ENCODE assay signal across 1 cellular context in the genomic region with DNA sequence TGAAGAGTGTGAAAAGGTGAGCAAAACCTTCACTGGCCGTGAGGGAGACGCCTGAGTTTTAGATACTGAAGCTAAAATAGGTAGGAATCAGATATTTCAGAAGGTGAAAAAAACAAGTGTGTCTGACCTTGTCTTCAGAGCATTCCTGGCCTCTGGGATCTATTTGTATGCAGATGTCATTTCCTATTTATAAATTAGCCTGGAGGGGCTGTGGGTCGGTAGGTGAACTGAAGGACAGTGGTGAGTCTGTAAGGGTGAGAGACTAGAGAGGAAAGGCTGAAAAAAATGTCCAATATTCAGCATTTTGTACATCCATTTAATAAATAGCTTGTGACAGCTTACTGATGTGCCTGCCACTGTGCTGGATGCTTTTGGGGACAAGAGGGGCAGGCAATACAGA.
TF ChIP-seq lines count a peak whose summit lies in the region.

No MANE protein-coding gene starts in this region.

TF ChIP-seq in WTC11, 78 proteins besides CTCF, POLR2A, EP300 and RAD21 (continued from another document):
- TF ChIP-seq, protein P1, sequence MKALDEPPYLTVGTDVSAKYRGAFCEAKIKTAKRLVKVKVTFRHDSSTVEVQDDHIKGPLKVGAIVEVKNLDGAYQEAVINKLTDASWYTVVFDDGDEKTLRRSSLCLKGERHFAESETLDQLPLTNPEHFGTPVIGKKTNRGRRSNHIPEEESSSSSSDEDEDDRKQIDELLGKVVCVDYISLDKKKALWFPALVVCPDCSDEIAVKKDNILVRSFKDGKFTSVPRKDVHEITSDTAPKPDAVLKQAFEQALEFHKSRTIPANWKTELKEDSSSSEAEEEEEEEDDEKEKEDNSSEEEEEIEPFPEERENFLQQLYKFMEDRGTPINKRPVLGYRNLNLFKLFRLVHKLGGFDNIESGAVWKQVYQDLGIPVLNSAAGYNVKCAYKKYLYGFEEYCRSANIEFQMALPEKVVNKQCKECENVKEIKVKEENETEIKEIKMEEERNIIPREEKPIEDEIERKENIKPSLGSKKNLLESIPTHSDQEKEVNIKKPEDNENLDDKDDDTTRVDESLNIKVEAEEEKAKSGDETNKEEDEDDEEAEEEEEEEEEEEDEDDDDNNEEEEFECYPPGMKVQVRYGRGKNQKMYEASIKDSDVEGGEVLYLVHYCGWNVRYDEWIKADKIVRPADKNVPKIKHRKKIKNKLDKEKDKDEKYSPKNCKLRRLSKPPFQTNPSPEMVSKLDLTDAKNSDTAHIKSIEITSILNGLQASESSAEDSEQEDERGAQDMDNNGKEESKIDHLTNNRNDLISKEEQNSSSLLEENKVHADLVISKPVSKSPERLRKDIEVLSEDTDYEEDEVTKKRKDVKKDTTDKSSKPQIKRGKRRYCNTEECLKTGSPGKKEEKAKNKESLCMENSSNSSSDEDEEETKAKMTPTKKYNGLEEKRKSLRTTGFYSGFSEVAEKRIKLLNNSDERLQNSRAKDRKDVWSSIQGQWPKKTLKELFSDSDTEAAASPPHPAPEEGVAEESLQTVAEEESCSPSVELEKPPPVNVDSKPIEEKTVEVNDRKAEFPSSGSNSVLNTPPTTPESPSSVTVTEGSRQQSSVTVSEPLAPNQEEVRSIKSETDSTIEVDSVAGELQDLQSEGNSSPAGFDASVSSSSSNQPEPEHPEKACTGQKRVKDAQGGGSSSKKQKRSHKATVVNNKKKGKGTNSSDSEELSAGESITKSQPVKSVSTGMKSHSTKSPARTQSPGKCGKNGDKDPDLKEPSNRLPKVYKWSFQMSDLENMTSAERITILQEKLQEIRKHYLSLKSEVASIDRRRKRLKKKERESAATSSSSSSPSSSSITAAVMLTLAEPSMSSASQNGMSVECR (CRISPR knock-in tag; IDR thresholded peaks at IDR 0.05; ENCODE audit: borderline replicate concordance), result no peak
- TF ChIP-seq ZNF671 (CRISPR knock-in tag; IDR thresholded peaks at IDR 0.05), result no peak
- no peak for TF ChIP-seq ZNF416 (CRISPR knock-in tag; IDR thresholded peaks at IDR 0.05)
- TF ChIP-seq, protein P2, sequence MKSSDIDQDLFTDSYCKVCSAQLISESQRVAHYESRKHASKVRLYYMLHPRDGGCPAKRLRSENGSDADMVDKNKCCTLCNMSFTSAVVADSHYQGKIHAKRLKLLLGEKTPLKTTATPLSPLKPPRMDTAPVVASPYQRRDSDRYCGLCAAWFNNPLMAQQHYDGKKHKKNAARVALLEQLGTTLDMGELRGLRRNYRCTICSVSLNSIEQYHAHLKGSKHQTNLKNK (CRISPR knock-in tag; IDR thresholded peaks at IDR 0.05), result no peak
- TF ChIP-seq ETV6 (CRISPR knock-in tag; IDR thresholded peaks at IDR 0.05), result no peak
